Comparison of ENCODE assay signal across 11 cellular contexts in genomic region chr9:120735415-120736126, GRCh38. TPM values are rescaled to one million over a fixed set of nuclear protein-coding genes. Genes with fewer than 3 reads are reported as not detected.
DNase-seq lines count a peak whose midpoint lies in the region; ATAC-seq lines count a peak whose summit lies in the region.
"Had no signal": no experiment of that assay in that cellular context is flagged by ENCODE, and none has a peak within 500 bp of the region (broad histone marks: within the 10 kb centered on the region; RNA-seq: fewer than 3 reads in every experiment).

No MANE protein-coding gene starts in this region.

- H3K36me3 Mint-ChIP-seq in naive thymus-derived CD4-positive, alpha-beta T cell = peaks cover 0 to 3% (median 0%) of the 10 kb centered on the region in 5 donors
- H3K36me3 Mint-ChIP-seq in activated naive CD8-positive, alpha-beta T cell treated with anti-CD3 and anti-CD28 coated beads for 36 hours = no peaks in the 10 kb centered on the region

- CTCF ChIA-PET in naive thymus-derived CD4-positive, alpha-beta T cell (lab: Charles Lee) = interaction anchor here (0.5 to 0.9 kb wide), 3 partner anchors 26 to 555 kb away, joined by 3 to 4 read pairs (median 4); no protein-coding TSS in a partner anchor

- no peak overlapping the region for H3K4me3 ChIP-seq in naive thymus-derived CD4-positive, alpha-beta T cell (ENCODE audit: low read length)
- no peak overlapping the region for H3K4me3 ChIP-seq in MG63

- no peaks in the 10 kb centered on the region for H3K9me3 Mint-ChIP-seq in naive thymus-derived CD4-positive, alpha-beta T cell
- H3K9me3 Mint-ChIP-seq in activated naive CD8-positive, alpha-beta T cell treated with anti-CD3 and anti-CD28 coated beads for 36 hours = no peaks in the 10 kb centered on the region

- peak; percentile 74 for ATAC-seq in naive thymus-derived CD4-positive, alpha-beta T cell
- no peak for ATAC-seq in HG02759 (IDR thresholded peaks at IDR 0.05; ENCODE audit: unreplicated experiment)

- POLR2A ChIA-PET in naive thymus-derived CD4-positive, alpha-beta T cell (lab: Charles Lee) = interaction anchor here (0.8 to 1.4 kb wide), 2 partner anchors 21 to 478 kb away, joined by 3 to 5 read pairs; partner anchors contain the start of gene MEGF9

- no peaks in the 10 kb centered on the region for H3K27me3 Mint-ChIP-seq in naive thymus-derived CD4-positive, alpha-beta T cell
- no peaks in the 10 kb centered on the region for H3K27me3 Mint-ChIP-seq in activated naive CD8-positive, alpha-beta T cell treated with anti-CD3 and anti-CD28 coated beads for 36 hours

- H3K27ac ChIP-seq in epithelial cell of prostate = peak overlapping the region; percentile 27
- no peak overlapping the region for H3K27ac ChIP-seq in naive thymus-derived CD4-positive, alpha-beta T cell (ENCODE audit: low read depth, low read length)
- H3K27ac ChIP-seq: C4-2B had no signal

- peak overlapping the region in 2 of 9 donors; percentile 10 to 15 for H3K27ac Mint-ChIP-seq in naive thymus-derived CD4-positive, alpha-beta T cell
- no peak overlapping the region for H3K27ac Mint-ChIP-seq in activated naive CD8-positive, alpha-beta T cell treated with anti-CD3 and anti-CD28 coated beads for 36 hours

- no peak overlapping the region for H3K4me3 Mint-ChIP-seq in naive thymus-derived CD4-positive, alpha-beta T cell
- no peak overlapping the region for H3K4me3 Mint-ChIP-seq in activated naive CD8-positive, alpha-beta T cell treated with anti-CD3 and anti-CD28 coated beads for 36 hours

- H3K4me1 ChIP-seq in naive thymus-derived CD4-positive, alpha-beta T cell (ENCODE audit: control insufficient read depth in 2 of 2, insufficient read depth in 2 of 2, low read length in 2 of 2) = peaks cover 0 to 3% of the 10 kb centered on the region in 2 donors

- no peaks in the 10 kb centered on the region for H3K36me3 ChIP-seq in naive thymus-derived CD4-positive, alpha-beta T cell (ENCODE audit: control insufficient read depth in 2 of 3, insufficient read depth in 3 of 3, low read length in 3 of 3)
- no peaks in the 10 kb centered on the region for H3K36me3 ChIP-seq in MG63

- H3K9me3 ChIP-seq in naive thymus-derived CD4-positive, alpha-beta T cell (ENCODE audit: control insufficient read depth in 2 of 3, low read length in 3 of 3) = no peaks in the 10 kb centered on the region
- no peaks in the 10 kb centered on the region for H3K9me3 ChIP-seq in MG63

- no peaks in the 10 kb centered on the region for H3K27me3 ChIP-seq in naive thymus-derived CD4-positive, alpha-beta T cell (ENCODE audit: control insufficient read depth in 2 of 2, insufficient read depth in 2 of 2, low read length in 2 of 2)
- H3K27me3 ChIP-seq in MG63 = no peaks in the 10 kb centered on the region

- peaks cover 0 to 6% (median 5%) of the 10 kb centered on the region in 7 donors for H3K4me1 Mint-ChIP-seq in naive thymus-derived CD4-positive, alpha-beta T cell
- H3K4me1 Mint-ChIP-seq in activated naive CD8-positive, alpha-beta T cell treated with anti-CD3 and anti-CD28 coated beads for 36 hours = no peaks in the 10 kb centered on the region

- peak; percentile 22 for DNase-seq in Ammon's horn (ENCODE audit: low spot score)
- DNase-seq in NOMO-1 treated with DMSO at 0.1 percent for 48 hours (lab: John Stamatoyannopoulos, UW; ENCODE audit: unreplicated experiment) = peak; percentile 99
- DNase-seq in epithelial cell of prostate (ENCODE audit: low read depth, low spot score) = no peak
- no peak for DNase-seq in naive thymus-derived CD4-positive, alpha-beta T cell
- no peak for DNase-seq in MG63
- no peak for DNase-seq in activated naive CD8-positive, alpha-beta T cell treated with anti-CD3 and anti-CD28 coated beads for 36 hours
- DNase-seq in activated CD8-positive, alpha-beta memory T cell treated with anti-CD3 and anti-CD28 coated beads, Interleukin-2, amount 50 U/mL, for 48 hours = no peak
- DNase-seq: H7, kidney glomerular epithelial cell had no signal

- intact Hi-C loops in naive thymus-derived CD4-positive, alpha-beta T cell (cut with micrococcal nuclease) = no loop called here

RNA-seq across cellular contexts. Expression of gene MEGF9, which starts 21.3 kb away (rescaled TPM):
- total RNA-seq in naive thymus-derived CD4-positive, alpha-beta T cell = 10 to 100 TPM in 4 of 5 experiments, 1 to 10 TPM in 1; 9.5 to 35.4 (median 11.1) TPM
- 1 to 10 TPM; 3.9 to 7.4 TPM for polyA plus RNA-seq in naive thymus-derived CD4-positive, alpha-beta T cell
- total RNA-seq in MG63 (2014; rRNA removed; shearing (Covaris generic); ENCODE audit: low replicate concordance) = 2.7 and 4.1 TPM in 2 replicates
- 1 to 10 TPM; 3.8 to 3.9 TPM for total RNA-seq in activated naive CD8-positive, alpha-beta T cell treated with anti-CD3 and anti-CD28 coated beads for 36 hours

RNA-seq across cellular contexts. Expression of gene FBXW2, which starts 57.6 kb away (rescaled TPM):
- 10 to 100 TPM; 72.5 to 90.3 (median 77.9) TPM for total RNA-seq in naive thymus-derived CD4-positive, alpha-beta T cell
- 10 to 100 TPM; 31.5 to 37.4 TPM for polyA plus RNA-seq in naive thymus-derived CD4-positive, alpha-beta T cell
- 17.2 and 27.3 TPM in 2 replicates for total RNA-seq in MG63 (2014; rRNA removed; shearing (Covaris generic); ENCODE audit: low replicate concordance)
- total RNA-seq in activated naive CD8-positive, alpha-beta T cell treated with anti-CD3 and anti-CD28 coated beads for 36 hours = 10 to 100 TPM; 71.4 to 72.5 TPM

Comparison
In these comparisons a context has a peak if more than half of its experiments do, and no peak if none do; other contexts are left out.
1. DNase-seq: peak in Ammon's horn (single experiment) and NOMO-1 treated with DMSO at 0.1 percent for 48 hours (single experiment); none in epithelial cell of prostate (single experiment), naive thymus-derived CD4-positive, alpha-beta T cell (0 of 9), MG63 (single experiment), activated naive CD8-positive, alpha-beta T cell treated with anti-CD3 and anti-CD28 coated beads for 36 hours (single experiment) and activated CD8-positive, alpha-beta memory T cell treated with anti-CD3 and anti-CD28 coated beads, Interleukin-2, amount 50 U/mL, for 48 hours (single experiment).